In the genomic region with DNA sequence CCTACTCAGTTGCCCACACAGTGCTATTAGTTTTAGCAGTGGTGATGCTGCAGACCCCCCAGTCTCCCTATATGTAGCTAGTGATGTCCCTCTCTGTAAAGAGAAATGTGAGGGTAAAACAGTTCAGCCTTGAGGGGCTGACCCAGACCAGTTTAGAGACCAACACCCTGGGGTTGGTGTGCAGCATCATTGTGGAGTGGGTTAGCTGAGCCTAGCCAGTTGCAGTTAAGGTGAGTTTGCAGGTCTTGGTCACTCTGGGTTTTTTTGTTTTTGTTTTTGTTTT, we compare ENCODE assay signal across 8 cellular contexts. TPM values are rescaled to one million over a fixed set of nuclear protein-coding genes. Genes with fewer than 3 reads are reported as not detected.
DNase-seq lines count a peak whose midpoint lies in the region; ATAC-seq and TF ChIP-seq lines count a peak whose summit lies in the region.

No MANE protein-coding gene starts in this region.

- TF ChIP-seq POLR2A in erythroblast (IDR thresholded peaks at IDR 0.05; ENCODE audit: low read length) = no peak

- H3K27me3 Mint-ChIP-seq in IgD-negative memory B cell = no peaks in the 10 kb centered on the region
- peaks cover 0 to 3% (median 0%) of the 10 kb centered on the region in 5 donors for H3K27me3 Mint-ChIP-seq in naive thymus-derived CD4-positive, alpha-beta T cell

- intact Hi-C loops in colonic mucosa (cut with DNase I) = loop anchor here (2.0 kb wide), 1 partner anchor 40 kb away; the partner anchor contains the start of gene ZBTB22
- intact Hi-C loops in naive thymus-derived CD4-positive, alpha-beta T cell (cut with micrococcal nuclease) = loop anchor here (2.0 to 10.0 kb wide), 3 partner anchors 36 to 1082 kb away; partner anchors contain the start of genes GPSM3 (in 1 of the 2) and PBX2 (in 1 of the 2)

- H3K4me3 ChIP-seq in AG04449 (ENCODE audit: low read depth, low read length) = peak overlapping the region; percentile 49
- H3K4me3 ChIP-seq in colonic mucosa = peak overlapping the region; percentile 64
- H3K4me3 ChIP-seq in naive thymus-derived CD4-positive, alpha-beta T cell (ENCODE audit: low read length) = peak overlapping the region; percentile 67

- peaks cover 43 to 58% (median 45%) of the 10 kb centered on the region in 3 donors for H3K4me1 Mint-ChIP-seq in IgD-negative memory B cell
- peaks cover 38 to 86% (median 70%) of the 10 kb centered on the region in 7 donors for H3K4me1 Mint-ChIP-seq in naive thymus-derived CD4-positive, alpha-beta T cell

- no peak for TF ChIP-seq CTCF in AG04449 (IDR thresholded peaks at IDR 0.05; ENCODE audit: insufficient read depth, low read length, missing control alignments)
- no peak for TF ChIP-seq CTCF in colonic mucosa (IDR thresholded peaks at IDR 0.05)

- no peaks in the 10 kb centered on the region for H3K27me3 ChIP-seq in colonic mucosa
- H3K27me3 ChIP-seq in naive thymus-derived CD4-positive, alpha-beta T cell (ENCODE audit: control insufficient read depth in 2 of 2, insufficient read depth in 2 of 2, low read length in 2 of 2) = no peaks in the 10 kb centered on the region

- no peak for DNase-seq in AG04449 (ENCODE audit: low read depth, low spot score)
- no peak for DNase-seq in colonic mucosa
- no peak for DNase-seq in naive thymus-derived CD4-positive, alpha-beta T cell
- DNase-seq in OCI-M1 (lab: John Stamatoyannopoulos, UW) = no peak
- DNase-seq in stimulated activated CD4-positive, alpha-beta T cell treated with anti-CD3 and anti-CD28 coated beads, Interleukin-12 subunit alpha, Interleukin-12 subunit beta, amount 100 ng/mL, for 4 hours = no peak
- DNase-seq in erythroblast (lab: John Stamatoyannopoulos, UW) = no peak

- peaks cover 36% of the 10 kb centered on the region for H3K4me1 ChIP-seq in colonic mucosa
- peaks cover 47 to 50% of the 10 kb centered on the region in 2 donors for H3K4me1 ChIP-seq in naive thymus-derived CD4-positive, alpha-beta T cell (ENCODE audit: control insufficient read depth in 2 of 2, insufficient read depth in 2 of 2, low read length in 2 of 2)

- peaks cover 4% of the 10 kb centered on the region for H3K36me3 ChIP-seq in colonic mucosa
- H3K36me3 ChIP-seq in naive thymus-derived CD4-positive, alpha-beta T cell (ENCODE audit: control insufficient read depth in 2 of 3, insufficient read depth in 3 of 3, low read length in 3 of 3) = peaks cover 0 to 64% (median 5%) of the 10 kb centered on the region in 3 experiments

- POLR2A ChIA-PET in AG04449 (lab: Yijun Ruan, JAX) = interaction anchor here (1.2 to 3.9 kb wide), 5 partner anchors 12 to 305 kb away, joined by 3 to 57 read pairs (median 7); partner anchors contain the start of genes HSD17B8, PFDN6 and WDR46
- POLR2A ChIA-PET in naive thymus-derived CD4-positive, alpha-beta T cell (lab: Charles Lee) = interaction anchor here (0.6 to 7.7 kb wide), 16 partner anchors 8 to 1470 kb away, joined by 3 to 123 read pairs (median 9); partner anchors contain the start of genes LSM2, PFDN6, RGL2 and TAPBP

- no peaks in the 10 kb centered on the region for H3K9me3 Mint-ChIP-seq in IgD-negative memory B cell
- peaks cover 0 to 4% (median 0%) of the 10 kb centered on the region in 11 donors for H3K9me3 Mint-ChIP-seq in naive thymus-derived CD4-positive, alpha-beta T cell

- H3K9ac ChIP-seq in colonic mucosa (ENCODE audit: low read depth in 2 of 2, low read length in 2 of 2) = peak overlapping the region; percentile 85 to 91

- H3K27ac ChIP-seq in colonic mucosa = peak overlapping the region; percentile 94
- peak overlapping the region; percentile 87 for H3K27ac ChIP-seq in naive thymus-derived CD4-positive, alpha-beta T cell (ENCODE audit: low read depth, low read length)

- no peaks in the 10 kb centered on the region for H3K9me3 ChIP-seq in colonic mucosa
- no peaks in the 10 kb centered on the region for H3K9me3 ChIP-seq in naive thymus-derived CD4-positive, alpha-beta T cell (ENCODE audit: control insufficient read depth in 2 of 3, low read length in 3 of 3)

- no peak for ATAC-seq in naive thymus-derived CD4-positive, alpha-beta T cell
- ATAC-seq in HG03521 (IDR thresholded peaks at IDR 0.05; ENCODE audit: unreplicated experiment) = no peak

- no peaks in the 10 kb centered on the region for H3K36me3 Mint-ChIP-seq in IgD-negative memory B cell
- peaks cover 0 to 39% (median 6%) of the 10 kb centered on the region in 5 donors for H3K36me3 Mint-ChIP-seq in naive thymus-derived CD4-positive, alpha-beta T cell

- peak overlapping the region; percentile 85 to 99 (median 92) for H3K27ac Mint-ChIP-seq in IgD-negative memory B cell
- H3K27ac Mint-ChIP-seq in naive thymus-derived CD4-positive, alpha-beta T cell = peak overlapping the region; percentile 81 to 98 (median 90)

- CTCF ChIA-PET in AG04449 (lab: Yijun Ruan, JAX) = interaction anchor here (0.8 to 6.1 kb wide), 5 partner anchors 13 to 132 kb away, joined by 3 to 41 read pairs (median 5); partner anchors contain the start of genes PFDN6 and WDR46
- CTCF ChIA-PET in naive thymus-derived CD4-positive, alpha-beta T cell (lab: Charles Lee) = interaction anchor here (1.4 to 1.8 kb wide), 4 partner anchors 11 to 86 kb away, joined by 3 to 6 read pairs (median 4); partner anchors contain the start of gene ZBTB22

- H3K4me3 Mint-ChIP-seq in IgD-negative memory B cell = peak overlapping the region; percentile 89 to 99 (median 94)
- peak overlapping the region; percentile 82 to 99 (median 87) for H3K4me3 Mint-ChIP-seq in naive thymus-derived CD4-positive, alpha-beta T cell

RNA-seq across cellular contexts. Expression of gene B3GALT4, which starts 0.4 kb away (rescaled TPM):
- 35.4 TPM for polyA plus RNA-seq in IgD-negative memory B cell
- 10 to 100 TPM; 22.0 to 26.4 TPM for total RNA-seq in colonic mucosa
- total RNA-seq in naive thymus-derived CD4-positive, alpha-beta T cell = 10 to 100 TPM; 12.9 to 48.0 (median 18.2) TPM
- polyA plus RNA-seq in naive thymus-derived CD4-positive, alpha-beta T cell = 10 to 100 TPM; 18.9 to 27.3 TPM

RNA-seq across cellular contexts. Expression of gene RPS18, which starts 4.6 kb away (rescaled TPM):
- 9,150 TPM for polyA plus RNA-seq in IgD-negative memory B cell
- 1,000 to 10,000 TPM; 1,996 to 2,041 TPM for total RNA-seq in colonic mucosa
- total RNA-seq in naive thymus-derived CD4-positive, alpha-beta T cell = 1,000 to 10,000 TPM; 2,454 to 4,896 (median 3,431) TPM
- over 10,000 TPM in 1 of 2 donors, 1,000 to 10,000 TPM in 1; 8,513 to 10,735 TPM for polyA plus RNA-seq in naive thymus-derived CD4-positive, alpha-beta T cell

RNA-seq across cellular contexts. Expression of gene VPS52, which starts 4.8 kb away (rescaled TPM):
- 18.4 TPM for polyA plus RNA-seq in IgD-negative memory B cell
- 10 to 100 TPM; 48.4 to 73.2 TPM for total RNA-seq in colonic mucosa
- total RNA-seq in naive thymus-derived CD4-positive, alpha-beta T cell = 100 to 1,000 TPM in 2 of 5 experiments, 10 to 100 TPM in 3; 74.3 to 110 (median 90.5) TPM
- polyA plus RNA-seq in naive thymus-derived CD4-positive, alpha-beta T cell = 10 to 100 TPM; 15.5 to 26.8 TPM

RNA-seq across cellular contexts. Expression of gene WDR46, which starts 12.5 kb away (rescaled TPM):
- 68.7 TPM for polyA plus RNA-seq in IgD-negative memory B cell
- total RNA-seq in colonic mucosa = 10 to 100 TPM; 25.7 to 51.7 TPM
- total RNA-seq in naive thymus-derived CD4-positive, alpha-beta T cell = 10 to 100 TPM; 25.3 to 62.7 (median 52.7) TPM
- 10 to 100 TPM; 55.2 to 82.9 TPM for polyA plus RNA-seq in naive thymus-derived CD4-positive, alpha-beta T cell

RNA-seq across cellular contexts. Expression of gene PFDN6, which starts 12.9 kb away (rescaled TPM):
- polyA plus RNA-seq in IgD-negative memory B cell = 49.3 TPM
- 10 to 100 TPM; 36.5 to 77.0 TPM for total RNA-seq in colonic mucosa
- 10 to 100 TPM; 14.6 to 73.2 (median 35.5) TPM for total RNA-seq in naive thymus-derived CD4-positive, alpha-beta T cell
- polyA plus RNA-seq in naive thymus-derived CD4-positive, alpha-beta T cell = 10 to 100 TPM; 26.5 to 36.3 TPM
